In genomic region chr1:64758233-64758632, GRCh38 we compare ENCODE assay signal across 23 cellular contexts.
"Had no signal": no experiment of that assay in that cellular context is flagged by ENCODE, and none has a peak within 500 bp of the region (broad histone marks: within the 10 kb centered on the region; RNA-seq: fewer than 3 reads in every experiment).

No MANE protein-coding gene starts in this region.

- H3K4me1 ChIP-seq: left lung, lower lobe of right lung had no signal

- H3K27me3 ChIP-seq: dorsolateral prefrontal cortex, esophagus muscularis mucosa, gastrocnemius medialis, heart right ventricle, left lung had no signal

- H3K9me3 ChIP-seq: esophagus muscularis mucosa, gastrocnemius medialis had no signal

- H3K27ac ChIP-seq: coronary artery, dorsolateral prefrontal cortex, esophagus muscularis mucosa, gastrocnemius medialis, left lung, lower lobe of right lung had no signal

- FAIRE-seq: endothelial cell of umbilical vein, islet of Langerhans, keratinocyte had no signal

- DNase-seq: dermis blood vessel endothelial cell; dorsolateral prefrontal cortex; effector CD4-positive, alpha-beta T cell; effector memory CD4-positive, alpha-beta T cell; foreskin fibroblast; foreskin melanocyte; gastrocnemius medialis; glutamatergic neuron; head of caudate nucleus; heart right ventricle; hippocampal formation; left cardiac atrium; left lung; left ventricle myocardium superior; lower lobe of right lung; mesendoderm; midbrain; naive thymus-derived CD4-positive, alpha-beta T cell had no signal

- H3K36me3 ChIP-seq: esophagus muscularis mucosa, gastrocnemius medialis, heart right ventricle, left lung, lower lobe of right lung had no signal

- ATAC-seq: gastrocnemius medialis; left cardiac atrium; left lung; lower lobe of right lung; naive thymus-derived CD4-positive, alpha-beta T cell had no signal

- H3K4me3 ChIP-seq: coronary artery, dorsolateral prefrontal cortex, esophagus muscularis mucosa, gastrocnemius medialis, heart right ventricle, left lung, lower lobe of right lung had no signal
